ENCODE assay signal across 22 cellular contexts in genomic region chr7:34064511-34065158, GRCh38.
A peak's percentile ranks its signal among the peaks of the same experiment; 100 is the strongest.
DNase-seq lines count a peak whose midpoint lies in the region; ATAC-seq and TF ChIP-seq lines count a peak whose summit lies in the region.
"Had no signal": no experiment of that assay in that cellular context is flagged by ENCODE, and none has a peak within 500 bp of the region (broad histone marks: within the 10 kb centered on the region; RNA-seq: fewer than 3 reads in every experiment).

No MANE protein-coding gene starts in this region.

- H3K4me1 ChIP-seq in prostate gland (replicated peaks) = peaks cover 3% of the 10 kb centered on the region
- H3K4me1 ChIP-seq: esophagus squamous epithelium, tibial artery had no signal

- H3K9me3 ChIP-seq in prostate gland = no peaks in the 10 kb centered on the region
- H3K9me3 ChIP-seq in T-helper 17 cell (ENCODE audit: control insufficient read depth, low read length, poor library complexity, severe bottlenecking) = no peaks in the 10 kb centered on the region
- H3K9me3 ChIP-seq: esophagus squamous epithelium, tibial artery had no signal

- H3K36me3 ChIP-seq in prostate gland = no peaks in the 10 kb centered on the region
- H3K36me3 ChIP-seq: esophagus squamous epithelium, neural progenitor cell, tibial artery had no signal

- WGBS in prostate gland = 20% methylated on average over 4 of the region's 4 CpGs

- ATAC-seq in GM18858 (IDR thresholded peaks at IDR 0.05; ENCODE audit: unreplicated experiment) = no peak
- ATAC-seq in T-helper 17 cell = no peak

- H3K27me3 ChIP-seq in prostate gland (replicated peaks; ENCODE audit: insufficient read depth) = no peaks in the 10 kb centered on the region
- H3K27me3 ChIP-seq: cardiac muscle cell, esophagus squamous epithelium, neural progenitor cell, tibial artery had no signal

- H3K27ac Mint-ChIP-seq in T-helper 17 cell = no peak overlapping the region
- H3K27ac Mint-ChIP-seq: activated naive CD8-positive, alpha-beta T cell treated with anti-CD3 and anti-CD28 coated beads, Interleukin-2, amount 10 ng/mL, durations not matched to agents 7 days and 5 days; activated T-helper 1 cell treated with anti-CD3 and anti-CD28 coated beads, Interleukin-12 subunit alpha, Interleukin-12 subunit beta, Interleukin-2, Interleukin-4 antibody, amounts not matched to agents 30 ng/mL and 10 ng/mL and 1 ng/mL, durations not matched to agents 14 hours and 24 hours and 36 hours; neural progenitor cell had no signal

- H3K4me3 Mint-ChIP-seq in T-helper 17 cell = no peak overlapping the region
- H3K4me3 Mint-ChIP-seq: activated naive CD8-positive, alpha-beta T cell treated with anti-CD3 and anti-CD28 coated beads, Interleukin-2, amount 10 ng/mL, durations not matched to agents 7 days and 5 days; activated T-helper 1 cell treated with anti-CD3 and anti-CD28 coated beads, Interleukin-12 subunit alpha, Interleukin-12 subunit beta, Interleukin-2, Interleukin-4 antibody, amounts not matched to agents 30 ng/mL and 10 ng/mL and 1 ng/mL, durations not matched to agents 14 hours and 24 hours and 36 hours; neural progenitor cell had no signal

- TF ChIP-seq POLR2A in prostate gland (IDR thresholded peaks at IDR 0.05) = no peak

- peak; percentile 57 for DNase-seq in DMS 273 (lab: John Stamatoyannopoulos, UW; ENCODE audit: unreplicated experiment)
- peak; percentile 74 for DNase-seq in NCI-H446 treated with DMSO at 0.1 percent for 48 hours (lab: John Stamatoyannopoulos, UW)
- peak; percentile 79 for DNase-seq in choroid plexus epithelial cell (ENCODE audit: low read depth)
- peak; percentile 41 for DNase-seq in prostate gland (ENCODE audit: low spot score)
- DNase-seq in T-helper 17 cell = no peak
- DNase-seq in mesenteric fat pad (ENCODE audit: low spot score) = no peak
- DNase-seq in NCI-H774 (lab: John Stamatoyannopoulos, UW) = no peak
- DNase-seq: activated CD4-positive, CD25-positive, alpha-beta regulatory T cell treated with anti-CD3 and anti-CD28 coated beads, Interleukin-2, amount 50 U/mL, for 72 hours; activated CD8-positive, alpha-beta memory T cell treated with anti-CD3 and anti-CD28 coated beads for 24 hours; activated naive CD8-positive, alpha-beta T cell treated with anti-CD3 and anti-CD28 coated beads, Interleukin-2, amount 10 ng/mL, durations not matched to agents 7 days and 5 days; effector CD4-positive, alpha-beta T cell; esophagus squamous epithelium; H7; NCI-H187; NCI-H524 treated with DMSO at 0.1 percent for 48 hours; SHP77 treated with DMSO at 0.1 percent for 48 hours; T-helper 2 cell; tibial artery had no signal

- H3K27me3 Mint-ChIP-seq in T-helper 17 cell = peaks cover 4% of the 10 kb centered on the region
- H3K27me3 Mint-ChIP-seq: activated naive CD8-positive, alpha-beta T cell treated with anti-CD3 and anti-CD28 coated beads, Interleukin-2, amount 10 ng/mL, durations not matched to agents 7 days and 5 days had no signal

- intact Hi-C loops in prostate gland (cut with DNase I) = loop anchor here (5.0 kb wide), 1 partner anchor 82 kb away; no protein-coding TSS in a partner anchor

- H3K4me3 ChIP-seq in choroid plexus epithelial cell (ENCODE audit: low read depth, low read length) = no peak overlapping the region
- H3K4me3 ChIP-seq in prostate gland = no peak overlapping the region
- H3K4me3 ChIP-seq: cardiac muscle cell, esophagus squamous epithelium, neural progenitor cell, tibial artery had no signal

- no peaks in the 10 kb centered on the region for H3K4me1 Mint-ChIP-seq in T-helper 17 cell
- H3K4me1 Mint-ChIP-seq: activated naive CD8-positive, alpha-beta T cell treated with anti-CD3 and anti-CD28 coated beads, Interleukin-2, amount 10 ng/mL, durations not matched to agents 7 days and 5 days had no signal

- TF ChIP-seq CTCF in choroid plexus epithelial cell (conservative IDR thresholded peaks at IDR 0.05; ENCODE audit: low read depth, low read length) (no peak), prostate gland (IDR thresholded peaks at IDR 0.05) (no peak)

- H3K27ac ChIP-seq in prostate gland = peak overlapping the region in 1 of 2 donors; percentile 28
- H3K27ac ChIP-seq: esophagus squamous epithelium, neural progenitor cell, tibial artery had no signal

- no peaks in the 10 kb centered on the region for H3K36me3 Mint-ChIP-seq in T-helper 17 cell (ENCODE audit: low read depth)
- H3K36me3 Mint-ChIP-seq: activated naive CD8-positive, alpha-beta T cell treated with anti-CD3 and anti-CD28 coated beads, Interleukin-2, amount 10 ng/mL, durations not matched to agents 7 days and 5 days; neural progenitor cell had no signal

Comparison
In these comparisons a context has a peak if more than half of its experiments do, and no peak if none do; other contexts are left out.
1. DNase-seq: peak in DMS 273 (single experiment), NCI-H446 treated with DMSO at 0.1 percent for 48 hours (single experiment), choroid plexus epithelial cell (single experiment) and prostate gland (single experiment); none in T-helper 17 cell (0 of 3), mesenteric fat pad (single experiment) and NCI-H774 (single experiment).